30 cellular contexts compared by ENCODE assay signal in genomic region chr11:123979311-123979710, GRCh38. TPM values are rescaled to one million over a fixed set of nuclear protein-coding genes. Genes with fewer than 3 reads are reported as not detected.
"Had no signal": no experiment of that assay in that cellular context is flagged by ENCODE, and none has a peak within 500 bp of the region (broad histone marks: within the 10 kb centered on the region; RNA-seq: fewer than 3 reads in every experiment).

No MANE protein-coding gene starts in this region.

- ATAC-seq: esophagus mucosa, gastrocnemius medialis, heart right ventricle, left cardiac atrium, left lung, left ventricle myocardium superior, mucosa of descending colon had no signal

- H3K27ac Mint-ChIP-seq: mesothelial cell of epicardium had no signal

- H3K27ac ChIP-seq: coronary artery, dorsolateral prefrontal cortex, esophagus squamous epithelium, gastrocnemius medialis, heart right ventricle, left lung, lower lobe of right lung had no signal

- H3K36me3 Mint-ChIP-seq: mesothelial cell of epicardium had no signal

- H3K36me3 ChIP-seq: esophagus squamous epithelium, gastrocnemius medialis, heart right ventricle, left lung, lower lobe of right lung had no signal

- H3K27me3 ChIP-seq: esophagus squamous epithelium, gastrocnemius medialis, heart right ventricle, left lung had no signal

- H3K4me3 Mint-ChIP-seq: mesothelial cell of epicardium had no signal

- H3K4me1 Mint-ChIP-seq: mesothelial cell of epicardium had no signal

- H3K4me1 ChIP-seq: esophagus squamous epithelium, gastrocnemius medialis, heart right ventricle, left lung, lower lobe of right lung had no signal

- H3K4me3 ChIP-seq: coronary artery, dorsolateral prefrontal cortex, esophagus squamous epithelium, gastrocnemius medialis, heart right ventricle, left lung, lower lobe of right lung, mucosa of descending colon had no signal

- H3K9me3 ChIP-seq: gastrocnemius medialis, lower lobe of right lung, mucosa of descending colon had no signal

- DNase-seq: dermis blood vessel endothelial cell; dorsolateral prefrontal cortex; effector CD4-positive, alpha-beta T cell; effector memory CD4-positive, alpha-beta T cell; erythroblast; esophagus squamous epithelium; foreskin fibroblast; foreskin melanocyte; gastrocnemius medialis; glutamatergic neuron; head of caudate nucleus; heart right ventricle; hippocampal formation; left cardiac atrium; left ventricle myocardium superior; lower lobe of right lung; mesenchymal stem cell; mucosa of descending colon had no signal

RNA-seq across cellular contexts. Expression of gene OR10S1, which starts 1.7 kb away (rescaled TPM):
- total RNA-seq: dermis blood vessel endothelial cell, dorsolateral prefrontal cortex, endothelial cell of umbilical vein, esophagus mucosa, esophagus squamous epithelium, gastrocnemius medialis, glomerular endothelial cell, heart right ventricle, kidney epithelial cell, left cardiac atrium, left lung, left ventricle myocardium superior, lower leg skin, lower lobe of right lung, lung microvascular endothelial cell, mesenteric fat pad, mesothelial cell of epicardium, mucosa of descending colon, myocyte had no signal
- polyA plus RNA-seq: endothelial cell of umbilical vein, heart right ventricle, keratinocyte had no signal

RNA-seq across cellular contexts. Expression of gene OR10G6, which starts 15.7 kb away (rescaled TPM):
- total RNA-seq: dermis blood vessel endothelial cell, dorsolateral prefrontal cortex, endothelial cell of umbilical vein, esophagus mucosa, esophagus squamous epithelium, gastrocnemius medialis, glomerular endothelial cell, heart right ventricle, kidney epithelial cell, left cardiac atrium, left lung, left ventricle myocardium superior, lower leg skin, lower lobe of right lung, lung microvascular endothelial cell, mesenteric fat pad, mesothelial cell of epicardium, mucosa of descending colon, myocyte had no signal
- polyA plus RNA-seq: endothelial cell of umbilical vein, heart right ventricle, keratinocyte had no signal

RNA-seq across cellular contexts. Expression of gene OR10G4, which starts 33.5 kb away (rescaled TPM):
- total RNA-seq: dermis blood vessel endothelial cell, endothelial cell of umbilical vein, esophagus mucosa, esophagus squamous epithelium, gastrocnemius medialis, glomerular endothelial cell, heart right ventricle, kidney epithelial cell, left cardiac atrium, left lung, left ventricle myocardium superior, lower leg skin, lower lobe of right lung, lung microvascular endothelial cell, mesenteric fat pad, mesothelial cell of epicardium, myocyte had no signal
- polyA plus RNA-seq: endothelial cell of umbilical vein, heart right ventricle, keratinocyte had no signal

RNA-seq across cellular contexts. Expression of gene OR6T1, which starts 35.7 kb away (rescaled TPM):
- total RNA-seq: dermis blood vessel endothelial cell, dorsolateral prefrontal cortex, endothelial cell of umbilical vein, esophagus mucosa, esophagus squamous epithelium, gastrocnemius medialis, glomerular endothelial cell, heart right ventricle, kidney epithelial cell, left cardiac atrium, left lung, left ventricle myocardium superior, lower leg skin, lower lobe of right lung, lung microvascular endothelial cell, mesenteric fat pad, mesothelial cell of epicardium, mucosa of descending colon, myocyte had no signal
- polyA plus RNA-seq: endothelial cell of umbilical vein, heart right ventricle, keratinocyte had no signal

RNA-seq across cellular contexts. Expression of gene OR4D5, which starts 39.9 kb away (rescaled TPM):
- total RNA-seq: dermis blood vessel endothelial cell, endothelial cell of umbilical vein, esophagus mucosa, esophagus squamous epithelium, gastrocnemius medialis, glomerular endothelial cell, heart right ventricle, kidney epithelial cell, left lung, left ventricle myocardium superior, lower leg skin, lower lobe of right lung, lung microvascular endothelial cell, mesenteric fat pad, mesothelial cell of epicardium, myocyte had no signal
- polyA plus RNA-seq: endothelial cell of umbilical vein, heart right ventricle, keratinocyte had no signal
